ENCODE assay signal across 14 cellular contexts in genomic region chr17:75315541-75316243, GRCh38. TPM values are rescaled to one million over a fixed set of nuclear protein-coding genes. Genes with fewer than 3 reads are reported as not detected.
DNase-seq lines count a peak whose midpoint lies in the region; ATAC-seq and TF ChIP-seq lines count a peak whose summit lies in the region.
"Had no signal": no experiment of that assay in that cellular context is flagged by ENCODE, and none has a peak within 500 bp of the region (broad histone marks: within the 10 kb centered on the region; RNA-seq: fewer than 3 reads in every experiment).

No MANE protein-coding gene starts in this region.

- H3K9me3 Mint-ChIP-seq in T-cell = no peaks in the 10 kb centered on the region
- H3K9me3 Mint-ChIP-seq: CD8-positive, alpha-beta memory T cell; T-helper 1 cell treated with Interleukin-12 subunit alpha and Interleukin-12 subunit beta and Interleukin-4 antibody, amounts not matched to agents 30 μg/mL and 1 μg/mL, for 36 hours had no signal

- peak overlapping the region; percentile 22 to 57 for H3K27ac Mint-ChIP-seq in T-cell
- H3K27ac Mint-ChIP-seq: T-helper 1 cell treated with Interleukin-12 subunit alpha and Interleukin-12 subunit beta and Interleukin-4 antibody, amounts not matched to agents 30 μg/mL and 1 μg/mL, for 36 hours had no signal

- POLR2A ChIA-PET in T-cell (lab: Charles Lee) = interaction anchor here (0.5 to 0.7 kb wide), 4 partner anchors 44 to 148 kb away, joined by 3 to 6 read pairs (median 4); no protein-coding TSS in a partner anchor

- CTCF ChIA-PET in T-cell (lab: Charles Lee) = no interaction called here

- no peak overlapping the region for H3K4me3 Mint-ChIP-seq in T-cell
- H3K4me3 Mint-ChIP-seq: T-helper 1 cell treated with Interleukin-12 subunit alpha and Interleukin-12 subunit beta and Interleukin-4 antibody, amounts not matched to agents 30 μg/mL and 1 μg/mL, for 36 hours had no signal

- no peak for TF ChIP-seq CTCF in foreskin fibroblast (IDR thresholded peaks at IDR 0.05; ENCODE audit: low read depth, low read length)

- H3K36me3 Mint-ChIP-seq in T-cell = peaks cover 10% of the 10 kb centered on the region

- H3K4me1 Mint-ChIP-seq in T-cell = peaks cover 0 to 9% (median 5%) of the 10 kb centered on the region in 3 donors

- no peaks in the 10 kb centered on the region for H3K27me3 Mint-ChIP-seq in T-cell
- H3K27me3 Mint-ChIP-seq: CD8-positive, alpha-beta memory T cell had no signal

- H3K4me3 ChIP-seq in foreskin fibroblast (ENCODE audit: low read depth in 1 of 2, low read length in 2 of 2) = no peak overlapping the region
- H3K4me3 ChIP-seq: esophagus squamous epithelium, right atrium auricular region had no signal

- ATAC-seq in T-cell (replicated peaks in 1 of 4) (no peak), GM19455 (IDR thresholded peaks at IDR 0.05; ENCODE audit: unreplicated experiment) (no peak)
- ATAC-seq: left ventricle myocardium superior had no signal

- DNase-seq in stimulated activated CD4-positive, alpha-beta T cell treated with anti-CD3 and anti-CD28 coated beads, Interleukin-4, amount 100 ng/mL, for 24 hours = peak; percentile 30
- no peak for DNase-seq in stimulated activated CD4-positive, alpha-beta T cell treated with anti-CD3 and anti-CD28 coated beads, Interleukin-4, amount 100 ng/mL, for 4 hours
- DNase-seq in T-cell (no peak), foreskin fibroblast (peak; percentile 16 to 44), activated gamma-delta T cell treated with Interleukin-2 at 50 U/mL for 16 hours (no peak), OCI-M2 (lab: John Stamatoyannopoulos, UW; ENCODE audit: unreplicated experiment) (no peak), NCI-H1105 treated with DMSO at 0.1 percent for 48 hours (lab: John Stamatoyannopoulos, UW) (no peak)
- DNase-seq: anterior cingulate cortex; CD8-positive, alpha-beta memory T cell; esophagus squamous epithelium; left ventricle myocardium superior had no signal

RNA-seq across cellular contexts. Expression of gene SLC25A19, which starts 26.5 kb away (rescaled TPM):
- total RNA-seq in T-cell = 10 to 100 TPM; 12.4 to 30.1 (median 25.9) TPM

RNA-seq across cellular contexts. Expression of gene MIF4GD, which starts 44.7 kb away (rescaled TPM):
- 10 to 100 TPM; 27.1 to 45.6 (median 39.2) TPM for total RNA-seq in T-cell

RNA-seq across cellular contexts. Expression of gene MRPS7, which starts 54.0 kb away (rescaled TPM):
- total RNA-seq in T-cell = 10 to 100 TPM; 29.8 to 39.4 (median 33.6) TPM

RNA-seq across cellular contexts. Expression of gene GGA3, which starts 54.3 kb away (rescaled TPM):
- total RNA-seq in T-cell = 100 to 1,000 TPM in 3 of 5 donors, 10 to 100 TPM in 2; 78.1 to 118 (median 102) TPM

Comparison
In these comparisons a context has a peak if more than half of its experiments do, and no peak if none do; other contexts are left out.
1. DNase-seq: peak in stimulated activated CD4-positive, alpha-beta T cell treated with anti-CD3 and anti-CD28 coated beads, Interleukin-4, amount 100 ng/mL, for 24 hours (single experiment) and foreskin fibroblast (2 of 2); none in stimulated activated CD4-positive, alpha-beta T cell treated with anti-CD3 and anti-CD28 coated beads, Interleukin-4, amount 100 ng/mL, for 4 hours (0 of 2), T-cell (0 of 34), activated gamma-delta T cell treated with Interleukin-2 at 50 U/mL for 16 hours (single experiment), OCI-M2 (single experiment) and NCI-H1105 treated with DMSO at 0.1 percent for 48 hours (single experiment).